In the genomic region with DNA sequence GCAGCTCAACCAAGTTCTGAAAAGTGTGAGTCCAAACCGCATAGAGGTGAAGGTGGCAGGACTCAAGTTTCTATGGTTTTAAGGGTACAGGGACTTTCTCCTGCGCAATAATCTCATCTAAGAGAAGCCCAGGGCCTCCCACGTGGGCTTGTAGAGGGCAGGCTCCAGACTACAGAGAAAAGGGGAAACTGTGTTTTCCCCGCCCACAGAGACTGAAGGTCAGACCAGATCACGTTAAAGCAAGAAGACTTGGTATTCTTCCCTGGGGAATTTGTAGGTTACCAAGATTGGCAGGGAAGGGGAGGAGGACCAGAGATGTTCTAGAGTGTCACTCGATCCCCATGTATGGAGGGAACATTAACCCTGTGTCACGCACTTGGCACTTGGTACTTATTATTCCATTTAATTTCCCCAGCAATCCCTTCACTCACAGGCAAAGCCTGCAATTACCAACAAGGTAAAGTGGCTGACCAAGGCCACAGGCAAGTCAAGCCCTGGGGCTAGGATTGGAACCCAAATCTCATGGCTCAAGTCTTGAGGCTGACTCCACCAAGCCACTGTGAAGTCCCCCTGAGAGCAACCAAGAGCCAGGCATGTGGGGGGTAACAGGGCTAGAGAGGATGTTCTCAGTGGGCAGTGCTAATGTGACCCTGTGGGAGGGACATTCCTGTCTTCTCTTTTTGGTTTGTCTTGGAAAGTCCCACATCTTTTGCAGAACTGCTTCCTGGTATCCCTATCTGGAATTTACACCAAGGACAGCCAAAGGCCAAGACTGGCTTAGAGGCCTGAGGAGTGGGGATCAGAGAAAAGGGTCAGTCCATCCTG, we compare ENCODE assay signal across 9 cellular contexts. TPM values are rescaled to one million over a fixed set of nuclear protein-coding genes. Genes with fewer than 3 reads are reported as not detected.
DNase-seq lines count a peak whose midpoint lies in the region; ATAC-seq and TF ChIP-seq lines count a peak whose summit lies in the region.
"Had no signal": no experiment of that assay in that cellular context is flagged by ENCODE, and none has a peak within 500 bp of the region (broad histone marks: within the 10 kb centered on the region; RNA-seq: fewer than 3 reads in every experiment).

No MANE protein-coding gene starts in this region.

- H3K9me3 Mint-ChIP-seq in natural killer cell treated with Interleukin-12 subunit alpha and Interleukin-12 subunit beta and Interleukin-15 and Interleukin-18, amount 100 ng/mL, for 72 hours, result no peaks in the 10 kb centered on the region

- peak; percentile 64 for ATAC-seq in GM18909 (IDR thresholded peaks at IDR 0.05; ENCODE audit: poor library complexity, unreplicated experiment)
- peak; percentile 79 for ATAC-seq in HG02642 (IDR thresholded peaks at IDR 0.05; ENCODE audit: poor library complexity, unreplicated experiment)
- peak; percentile 71 to 83 for ATAC-seq in natural killer cell treated with Interleukin-12 subunit alpha and Interleukin-12 subunit beta and Interleukin-15 and Interleukin-18, amount 100 ng/mL, for 72 hours

- no peak overlapping the region for H3K27ac ChIP-seq in WERI-Rb-1

- peak overlapping the region in 1 of 2 donors; percentile 2 for H3K27ac Mint-ChIP-seq in natural killer cell treated with Interleukin-12 subunit alpha and Interleukin-12 subunit beta and Interleukin-15 and Interleukin-18, amount 100 ng/mL, for 72 hours

- H3K4me1 Mint-ChIP-seq in natural killer cell treated with Interleukin-12 subunit alpha and Interleukin-12 subunit beta and Interleukin-15 and Interleukin-18, amount 100 ng/mL, for 72 hours (ENCODE audit: low read depth in 2 of 2), result peaks cover 23 to 34% of the 10 kb centered on the region in 2 donors

- peak overlapping the region; percentile 21 for H3K4me3 Mint-ChIP-seq in natural killer cell treated with Interleukin-12 subunit alpha and Interleukin-12 subunit beta and Interleukin-15 and Interleukin-18, amount 100 ng/mL, for 72 hours

- TF ChIP-seq CTCF in WERI-Rb-1 (IDR thresholded peaks at IDR 0.05; ENCODE audit: low read depth, low read length), result no peak
- no peak for TF ChIP-seq CTCF in GM13977 (IDR thresholded peaks at IDR 0.05; ENCODE audit: extremely low read depth, insufficient read depth, missing control alignments)

- H3K27me3 ChIP-seq in WERI-Rb-1 (ENCODE audit: insufficient read depth, low read depth, severe bottlenecking), result peaks cover 4% of the 10 kb centered on the region

- no peaks in the 10 kb centered on the region for H3K9me3 ChIP-seq in WERI-Rb-1 (ENCODE audit: severe bottlenecking)

- DNase-seq in NOMO-1 treated with DMSO at 0.1 percent for 48 hours (lab: John Stamatoyannopoulos, UW; ENCODE audit: unreplicated experiment) (peak; percentile 86), DMS 273 treated with DMSO at 0.1 percent for 48 hours (lab: John Stamatoyannopoulos, UW) (no peak), WERI-Rb-1 (no peak), GM13977 (ENCODE audit: low spot score) (no peak)
- peak; percentile 65 for DNase-seq in natural killer cell treated with Interleukin-12 subunit alpha and Interleukin-12 subunit beta and Interleukin-15 and Interleukin-18, amount 100 ng/mL, for 72 hours (ENCODE audit: low spot score)
- DNase-seq in stimulated activated CD4-positive, alpha-beta T cell treated with anti-CD3 and anti-CD28 coated beads, Interleukin-2, amount 100 ng/mL, for 48 hours, result no peak
- DNase-seq: RPMI8226 had no signal

- in situ Hi-C loops in GM13977 (cut with MboI; ENCODE audit: low pct_unique_long_range_greater_than_20kb, low sequenced_read_pairs, unreplicated experiment), result no loop called here

- H3K36me3 ChIP-seq in WERI-Rb-1, result no peaks in the 10 kb centered on the region

- H3K4me3 ChIP-seq in WERI-Rb-1 (ENCODE audit: low read depth, low read length), result no peak overlapping the region

- H3K36me3 Mint-ChIP-seq in natural killer cell treated with Interleukin-12 subunit alpha and Interleukin-12 subunit beta and Interleukin-15 and Interleukin-18, amount 100 ng/mL, for 72 hours, result no peaks in the 10 kb centered on the region

- H3K27me3 Mint-ChIP-seq in natural killer cell treated with Interleukin-12 subunit alpha and Interleukin-12 subunit beta and Interleukin-15 and Interleukin-18, amount 100 ng/mL, for 72 hours, result peaks cover 0 to 5% of the 10 kb centered on the region in 2 donors

RNA-seq across cellular contexts. Expression of a gene that starts 18.3 kb away (rescaled TPM):
- total RNA-seq in natural killer cell treated with Interleukin-12 subunit alpha and Interleukin-12 subunit beta and Interleukin-15 and Interleukin-18, amount 100 ng/mL, for 72 hours, result 10 to 100 TPM; 11.4 to 38.7 TPM

Comparison
In these comparisons a context has a peak if more than half of its experiments do, and no peak if none do; other contexts are left out.
1. DNase-seq: peak in NOMO-1 treated with DMSO at 0.1 percent for 48 hours (single experiment) and natural killer cell treated with Interleukin-12 subunit alpha and Interleukin-12 subunit beta and Interleukin-15 and Interleukin-18, amount 100 ng/mL, for 72 hours (single experiment); none in DMS 273 treated with DMSO at 0.1 percent for 48 hours (single experiment), stimulated activated CD4-positive, alpha-beta T cell treated with anti-CD3 and anti-CD28 coated beads, Interleukin-2, amount 100 ng/mL, for 48 hours (0 of 2), WERI-Rb-1 (single experiment) and GM13977 (single experiment).
2. Peak in every context shown above with its lines, with median percentiles within 50 percentile points of each other: ATAC-seq.